ENCODE assay signal across 24 cellular contexts in the genomic region with DNA sequence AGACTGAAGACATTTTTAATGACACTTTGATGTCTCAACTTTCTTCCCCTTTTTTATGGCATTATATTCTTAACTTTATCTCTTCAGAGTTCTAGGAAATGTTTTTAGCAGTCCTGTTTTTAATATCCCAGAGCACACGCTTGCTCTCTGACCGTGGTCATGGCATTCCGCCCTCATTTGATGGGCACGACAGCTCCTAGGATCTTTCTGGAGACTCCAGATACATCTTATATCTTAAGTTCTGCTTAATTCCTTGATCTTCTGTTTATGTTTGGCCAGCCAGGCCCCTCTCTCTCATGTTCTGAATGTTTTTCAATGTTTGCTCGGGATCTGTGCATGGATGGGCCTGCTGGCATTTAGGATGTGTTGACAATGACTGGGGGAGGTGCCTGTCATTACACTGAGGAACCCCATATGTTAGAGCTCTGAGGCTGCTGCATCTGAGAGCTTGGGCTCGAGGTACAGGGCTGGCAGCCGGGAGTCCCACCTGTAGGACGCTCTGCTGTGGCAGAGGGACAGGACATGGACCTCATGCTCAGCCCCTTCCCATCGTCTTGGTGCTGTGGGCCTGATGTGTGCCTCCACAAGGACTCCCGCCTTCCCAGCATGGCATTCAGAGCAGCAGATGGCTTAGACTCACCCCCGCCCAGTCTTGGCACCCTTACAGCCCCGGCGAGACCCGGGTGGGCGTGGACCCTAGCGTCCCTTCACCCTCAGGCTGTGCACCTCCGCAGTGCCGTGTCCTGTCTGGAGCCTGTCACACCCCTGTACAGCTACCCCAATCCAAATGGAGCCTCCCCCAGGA.
DNase-seq lines count a peak whose midpoint lies in the region; ATAC-seq and FAIRE-seq lines count a peak whose summit lies in the region.
"Had no signal": no experiment of that assay in that cellular context is flagged by ENCODE, and none has a peak within 500 bp of the region (broad histone marks: within the 10 kb centered on the region; RNA-seq: fewer than 3 reads in every experiment).

No MANE protein-coding gene starts in this region.

- no peak overlapping the region for H2BK5ac ChIP-seq in trophoblast cell (ENCODE audit: low read depth, low read length, poor library complexity)

- H3K4ac ChIP-seq in trophoblast cell (ENCODE audit: low read depth, low read length), result no peak overlapping the region

- peaks cover 8% of the 10 kb centered on the region for H3K79me1 ChIP-seq in trophoblast cell (ENCODE audit: low read length)

- H3K14ac ChIP-seq in trophoblast cell (ENCODE audit: low read length), result no peak overlapping the region

- no peaks in the 10 kb centered on the region for H3K36me3 ChIP-seq in BLaER1
- no peaks in the 10 kb centered on the region for H3K36me3 ChIP-seq in trophoblast cell (ENCODE audit: control insufficient read depth in 1 of 2, insufficient read depth in 2 of 2, low read length in 2 of 2)
- H3K36me3 ChIP-seq: adrenal gland, HAP-1, left lung had no signal

- peaks cover 2% of the 10 kb centered on the region for H3K79me2 ChIP-seq in trophoblast cell (ENCODE audit: control insufficient read depth, insufficient read depth, low read length, poor library complexity)

- H3K27me3 ChIP-seq in BLaER1 (no peaks in the 10 kb centered on the region), right cardiac atrium (ENCODE audit: control insufficient read depth, insufficient read depth) (no peaks in the 10 kb centered on the region), trophoblast cell (ENCODE audit: insufficient read depth, low read length) (no peaks in the 10 kb centered on the region)
- H3K27me3 ChIP-seq: adrenal gland, left lung had no signal

- no peak overlapping the region for H3K4me3 ChIP-seq in BLaER1
- H3K4me3 ChIP-seq in right cardiac atrium (ENCODE audit: low read length), result no peak overlapping the region
- H3K4me3 ChIP-seq in trophoblast cell (ENCODE audit: low read depth, low read length), result no peak overlapping the region
- H3K4me3 ChIP-seq: adrenal gland, HAP-1, left lung had no signal

- H3K9ac ChIP-seq in BLaER1 (no peak overlapping the region), trophoblast cell (ENCODE audit: low read length) (no peak overlapping the region)
- H3K9ac ChIP-seq: KMS-11 had no signal

- H3K18ac ChIP-seq in trophoblast cell (ENCODE audit: low read length), result no peak overlapping the region

- no peak overlapping the region for H4K8ac ChIP-seq in trophoblast cell (ENCODE audit: low read depth, low read length)

- H4K91ac ChIP-seq in trophoblast cell (ENCODE audit: low read depth, low read length), result no peak overlapping the region

- H4K20me1 ChIP-seq in BLaER1, result no peaks in the 10 kb centered on the region

- H3K4me1 ChIP-seq in BLaER1, result peaks cover 82% of the 10 kb centered on the region
- H3K4me1 ChIP-seq in right cardiac atrium (ENCODE audit: control insufficient read depth, insufficient read depth, low read length), result peaks cover 20% of the 10 kb centered on the region
- H3K4me1 ChIP-seq in trophoblast cell (ENCODE audit: control insufficient read depth in 1 of 2, insufficient read depth in 2 of 2, low read length in 2 of 2), result peaks cover 8 to 15% of the 10 kb centered on the region in 2 experiments

- peak overlapping the region; percentile 13 for H2AK5ac ChIP-seq in trophoblast cell (ENCODE audit: low read length)

- FAIRE-seq in RCC 7860 (lab: Jason Lieb, UNC), result no peak
- FAIRE-seq: bronchial epithelial cell, endometrium had no signal

- no peak overlapping the region for H2BK12ac ChIP-seq in trophoblast cell (ENCODE audit: low read length)

- H2AFZ ChIP-seq in trophoblast cell (ENCODE audit: insufficient read depth, low read length, poor library complexity), result no peak overlapping the region

- intact Hi-C loops in right cardiac atrium (cut with DNase I), result no loop called here

- H2BK120ac ChIP-seq in trophoblast cell (ENCODE audit: insufficient read depth, low read length, poor library complexity), result no peak overlapping the region

- no peak overlapping the region for H3K23ac ChIP-seq in trophoblast cell (ENCODE audit: low read length)

- H3K27ac ChIP-seq in BLaER1, result peak overlapping the region; percentile 94; the same call in 1 of the 2 replicates
- no peak overlapping the region for H3K27ac ChIP-seq in right cardiac atrium (ENCODE audit: low read length)
- H3K27ac ChIP-seq in trophoblast cell (ENCODE audit: low read depth, low read length), result no peak overlapping the region
- H3K27ac ChIP-seq: KMS-11, left lung had no signal

- WGBS in right cardiac atrium, result 69% methylated on average over 18 of the region's 18 CpGs
- no CpG with 5 or more reads among the region's 18 CpGs for WGBS in trophoblast cell (ENCODE audit: extremely low coverage, insufficient coverage, insufficient read length)

- H3K9me3 ChIP-seq in BLaER1 (peaks cover 26% of the 10 kb centered on the region), right cardiac atrium (ENCODE audit: control insufficient read depth, low read length) (no peaks in the 10 kb centered on the region), trophoblast cell (ENCODE audit: insufficient read depth, low read depth, low read length) (peaks cover 7% of the 10 kb centered on the region)
- H3K9me3 ChIP-seq: adrenal gland, HAP-1, left lung had no signal

- H3K4me2 ChIP-seq in BLaER1, result peak overlapping the region; percentile 98
- H3K4me2 ChIP-seq in trophoblast cell (ENCODE audit: low read length), result no peak overlapping the region
- H3K4me2 ChIP-seq: KMS-11 had no signal

- ATAC-seq in right cardiac atrium (no peak), HG03342 (IDR thresholded peaks at IDR 0.05; ENCODE audit: unreplicated experiment) (no peak)
- ATAC-seq: left lung had no signal

- H4K12ac ChIP-seq in trophoblast cell (ENCODE audit: low read depth, low read length), result no peak overlapping the region

- DNase-seq in NCI-H69 (lab: John Stamatoyannopoulos, UW) (peak; percentile 31), right cardiac atrium (peak; percentile 32 to 69 (median 68)), trophoblast cell (no peak), NCI-H1092 (lab: John Stamatoyannopoulos, UW) (no peak), middle frontal gyrus (ENCODE audit: extremely low spot score, low spot score) (no peak), RCC 7860 (ENCODE audit: low spot score) (no peak)
- DNase-seq: activated CD4-positive, alpha-beta memory T cell treated with anti-CD3 and anti-CD28 coated beads, Interleukin-2, amount 10 ng/mL, durations not matched to agents 7 days and 5 days; activated CD4-positive, CD25-positive, alpha-beta regulatory T cell; activated gamma-delta T cell treated with Interleukin-2 at 50 U/mL for 16 hours; activated T-cell treated with anti-CD3 and anti-CD28 coated beads for 4 hours; CD4-positive, CD25-positive, alpha-beta regulatory T cell; MV-4-11; NCI-H187 treated with DMSO at 0.1 percent for 48 hours; NCI-H774; stimulated activated CD4-positive, alpha-beta T cell treated with anti-CD3 and anti-CD28 coated beads, Interleukin-15, amount 100 ng/mL, for 24 hours; T1000 had no signal

Comparison
In these comparisons a context has a peak if more than half of its experiments do, and no peak if none do; other contexts are left out.
1. DNase-seq: peak in NCI-H69 (single experiment) and right cardiac atrium (3 of 3); none in trophoblast cell (0 of 2), NCI-H1092 (single experiment), middle frontal gyrus (single experiment) and RCC 7860 (single experiment).